ENCODE assay signal across 1 cellular context in genomic region chr18:9136315-9137141, GRCh38.
A peak's percentile ranks its signal among the peaks of the same experiment; 100 is the strongest.
TF ChIP-seq lines count a peak whose summit lies in the region.

ANKRD12 (plus strand) TSS chr18:9136781; CDS start chr18:9182433, 45,652 bp downstream.

TF ChIP-seq in K562, 482 proteins besides CTCF, POLR2A, EP300 and RAD21 (continued from another document and continues in another):
- TF ChIP-seq POLR3G (IDR thresholded peaks at IDR 0.05; ENCODE audit: extremely low read depth, insufficient read length, insufficient replicate concordance) (no peak), ZNF512 (tag; IDR thresholded peaks at IDR 0.05) (no peak), PBX2 (CRISPR knock-in tag; IDR thresholded peaks at IDR 0.05; ENCODE audit: low read depth) (no peak), PBX2 (tag; conservative IDR thresholded peaks at IDR 0.05; ENCODE audit: low read depth) (no peak), E4F1 (CRISPR knock-in tag; IDR thresholded peaks at IDR 0.05; ENCODE audit: borderline replicate concordance) (no peak), PML (IDR thresholded peaks at IDR 0.05; ENCODE audit: low read length) (0 out of 2 replicates have a peak, but pooled peaks have one; percentile 37), ZNF609 (CRISPR knock-in tag; IDR thresholded peaks at IDR 0.05; ENCODE audit: borderline replicate concordance) (no peak), TARDBP (IDR thresholded peaks at IDR 0.05) (peak; percentile 99), TRIM24 (IDR thresholded peaks at IDR 0.05) (peak in 1 of 2 experiments; percentile 61; a peak in 2 of 4 replicates), ARID3B (CRISPR knock-in tag; IDR thresholded peaks at IDR 0.05; ENCODE audit: borderline replicate concordance) (no peak), NFYB (IDR thresholded peaks at IDR 0.05; ENCODE audit: extremely low read depth, insufficient read length) (peak; percentile 86), NR2C1 (IDR thresholded peaks at IDR 0.05) (no peak), NR2C1 (tag; IDR thresholded peaks at IDR 0.05) (no peak), OTX1 (CRISPR knock-in tag; IDR thresholded peaks at IDR 0.05) (peak; percentile 48; the same call in 1 of the 2 replicates), LARP7 (IDR thresholded peaks at IDR 0.05) (peak; percentile 58; the same call in 1 of the 2 replicates), ZNF347 (CRISPR knock-in tag; IDR thresholded peaks at IDR 0.05; ENCODE audit: low read depth) (no peak), RFX7 (CRISPR knock-in tag; IDR thresholded peaks at IDR 0.05) (no peak), THRA (IDR thresholded peaks at IDR 0.05) (no peak), HES1 (IDR thresholded peaks at IDR 0.05; ENCODE audit: low read depth) (no peak), ZFPM2 (CRISPR knock-in tag; IDR thresholded peaks at IDR 0.05) (no peak), ZNF778 (CRISPR knock-in tag; IDR thresholded peaks at IDR 0.05) (no peak), LCOR (CRISPR knock-in tag; IDR thresholded peaks at IDR 0.05) (0 out of 2 replicates have a peak, but pooled peaks have one; percentile 68), ARHGAP35 (IDR thresholded peaks at IDR 0.05; ENCODE audit: partially characterized antibody) (peak; percentile 7), HDAC2 (IDR thresholded peaks at IDR 0.05) (no peak; the same call in 1 of the 2 replicates), ZNF212 (CRISPR knock-in tag; IDR thresholded peaks at IDR 0.05) (peak; percentile 60; the same call in 1 of the 2 replicates), NR2C2 (CRISPR knock-in tag; IDR thresholded peaks at IDR 0.05) (no peak; the same call in 1 of the 2 replicates), NR2C2 (tag; IDR thresholded peaks at IDR 0.05) (peak; percentile 65), ZNF589 (CRISPR knock-in tag; IDR thresholded peaks at IDR 0.05; ENCODE audit: low read depth) (peak; percentile 82), ILF3 (IDR thresholded peaks at IDR 0.05; ENCODE audit: borderline replicate concordance) (no peak), PURB (CRISPR knock-in tag; IDR thresholded peaks at IDR 0.05; ENCODE audit: low read depth) (no peak), CXXC5 (CRISPR knock-in tag; IDR thresholded peaks at IDR 0.05) (peak; percentile 98), ZNF766 (CRISPR knock-in tag; conservative IDR thresholded peaks at IDR 0.05) (no peak), PHF8 (IDR thresholded peaks at IDR 0.05; ENCODE audit: borderline replicate concordance, low read length) (peak; percentile 75), ZNF511 (CRISPR knock-in tag; IDR thresholded peaks at IDR 0.05) (no peak; the same call in 1 of the 2 replicates), KDM2B (CRISPR knock-in tag; IDR thresholded peaks at IDR 0.05) (peak; percentile 92; the same call in 1 of the 2 replicates), ZNF740 (CRISPR knock-in tag; IDR thresholded peaks at IDR 0.05) (peak; percentile 88), ZNF740 (tag; IDR thresholded peaks at IDR 0.05) (no peak), NFE2 (IDR thresholded peaks at IDR 0.05; ENCODE audit: low read depth) (no peak), CBX1 (IDR thresholded peaks at IDR 0.05; ENCODE audit: low read depth) (peak; percentile 69; the same call in 1 of the 2 replicates), PATZ1 (CRISPR knock-in tag; IDR thresholded peaks at IDR 0.05; ENCODE audit: borderline replicate concordance) (no peak; the same call in 1 of the 2 replicates), MTF1 (CRISPR knock-in tag; IDR thresholded peaks at IDR 0.05; ENCODE audit: borderline replicate concordance) (no peak), ZNF436 (CRISPR knock-in tag; IDR thresholded peaks at IDR 0.05) (no peak), ZNF583 (CRISPR knock-in tag; IDR thresholded peaks at IDR 0.05) (no peak)
